In genomic region chr13:92307752-92308151, GRCh38 we compare ENCODE assay signal across 26 cellular contexts.
DNase-seq lines count a peak whose midpoint lies in the region; ATAC-seq, FAIRE-seq and TF ChIP-seq lines count a peak whose summit lies in the region.
"Had no signal": no experiment of that assay in that cellular context is flagged by ENCODE, and none has a peak within 500 bp of the region (broad histone marks: within the 10 kb centered on the region; RNA-seq: fewer than 3 reads in every experiment).

No MANE protein-coding gene starts in this region.

- H4K20me1 ChIP-seq in K562 (replicated peaks; ENCODE audit: control insufficient read depth, insufficient read depth, low read length) (no peaks in the 10 kb centered on the region), hepatocyte (ENCODE audit: insufficient read depth, poor library complexity, severe bottlenecking) (no peaks in the 10 kb centered on the region)
- H4K20me1 ChIP-seq: BLaER1 had no signal

- H3K4me2 ChIP-seq in K562 (ENCODE audit: insufficient read depth, low read length), result no peak overlapping the region
- H3K4me2 ChIP-seq in hepatocyte, result no peak overlapping the region
- H3K4me2 ChIP-seq: BLaER1 had no signal

- POLR2A ChIA-PET in K562 (lab: Yijun Ruan, JAX), result interaction anchor here (1.3 to 1.8 kb wide), 2 partner anchors 10 to 12 kb away, joined by 5 to 6 read pairs; no protein-coding TSS in a partner anchor

- no peaks in the 10 kb centered on the region for H3K9me2 ChIP-seq in hepatocyte (replicated peaks; ENCODE audit: insufficient read depth)

- H3K36me3 ChIP-seq in K562 (ENCODE audit: control insufficient read depth, insufficient read depth, low read length), result no peaks in the 10 kb centered on the region
- H3K36me3 ChIP-seq in mucosa of descending colon (ENCODE audit: low read depth), result no peaks in the 10 kb centered on the region
- H3K36me3 ChIP-seq in hepatocyte (replicated peaks; ENCODE audit: insufficient read depth, low read depth), result no peaks in the 10 kb centered on the region
- H3K36me3 ChIP-seq: BE2C, BLaER1 had no signal

- ATAC-seq in K562, result no peak
- peak; percentile 49 for ATAC-seq in mucosa of descending colon
- ATAC-seq: GM12878 had no signal

- no peak for TF ChIP-seq RAD21 in K562 (CRISPR knock-in tag; conservative IDR thresholded peaks at IDR 0.05 in 1 of 2, IDR thresholded peaks at IDR 0.05 in 1 of 2)

- CTCF ChIA-PET in K562 (lab: Yijun Ruan, JAX; ENCODE audit: low intra/inter-chr PET ratio), result no interaction called here

- no peak for TF ChIP-seq POLR2A in K562 (conservative IDR thresholded peaks at IDR 0.05)

- intact Hi-C loops in K562 (cut with micrococcal nuclease), result no loop called here
- intact Hi-C loops in mucosa of descending colon (cut with DNase I, micrococcal nuclease), result no loop called here
- intact Hi-C loops in cardiac septum (cut with DNase I), result no loop called here

- peak; percentile 56 for DNase-seq in NCI-H748 (lab: John Stamatoyannopoulos, UW; ENCODE audit: unreplicated experiment)
- no peak for DNase-seq in K562 (ENCODE audit: extremely low read depth in 1 of 4, low spot score in 3 of 4)
- no peak for DNase-seq in mucosa of descending colon
- DNase-seq in NCI-H128 (lab: John Stamatoyannopoulos, UW; ENCODE audit: unreplicated experiment), result no peak
- DNase-seq in cardiac septum (ENCODE audit: low spot score), result no peak
- no peak for DNase-seq in hepatocyte (ENCODE audit: low spot score)
- DNase-seq: 8988T; ACHN; BE2C; C1 segment of cervical spinal cord; CD4-positive, alpha-beta memory T cell; CD4-positive, CD25-positive, alpha-beta regulatory T cell; CD8-positive, alpha-beta memory T cell; COR-L47; DMS 273 treated with DMSO at 0.1 percent for 48 hours; DMS153; DMS53; DMS79; DND-41; EL; GDM1 had no signal

- H3K9me3 ChIP-seq in K562 (replicated peaks; ENCODE audit: control insufficient read depth, insufficient read depth, low read depth, low read length) (no peaks in the 10 kb centered on the region), mucosa of descending colon (no peaks in the 10 kb centered on the region), hepatocyte (ENCODE audit: low read depth) (no peaks in the 10 kb centered on the region)
- H3K9me3 ChIP-seq: BE2C had no signal

- H3K4me1 ChIP-seq in K562 (replicated peaks in 1 of 2; ENCODE audit: control insufficient read depth in 2 of 2, insufficient read depth in 2 of 2, low read length in 2 of 2) (no peaks in the 10 kb centered on the region), mucosa of descending colon (ENCODE audit: low read depth) (no peaks in the 10 kb centered on the region), hepatocyte (ENCODE audit: insufficient read depth) (no peaks in the 10 kb centered on the region)
- H3K4me1 ChIP-seq: BE2C, BLaER1 had no signal

- H3K27ac ChIP-seq in K562 (ENCODE audit: extremely low read depth, low read depth, low read length), result no peak overlapping the region
- H3K27ac ChIP-seq in hepatocyte, result no peak overlapping the region
- H3K27ac ChIP-seq: BLaER1 had no signal

- H3K27me3 ChIP-seq in K562 (ENCODE audit: control insufficient read depth in 2 of 2, insufficient read depth in 2 of 2, low read length in 2 of 2) (no peaks in the 10 kb centered on the region), hepatocyte (no peaks in the 10 kb centered on the region)
- H3K27me3 ChIP-seq: BE2C, BLaER1 had no signal

- H3K4me3 ChIP-seq in K562 (no peak overlapping the region), mucosa of descending colon (no peak overlapping the region), hepatocyte (no peak overlapping the region)
- H3K4me3 ChIP-seq: BLaER1, GM12878 had no signal

- H3K9me1 ChIP-seq in K562 (ENCODE audit: control insufficient read depth, insufficient read depth, low read length), result no peaks in the 10 kb centered on the region

- no TSS peak for BruUV-seq in K562 (replicated peaks; lab: Mats Ljungman, UMichigan)

- TF ChIP-seq CTCF in K562 (IDR thresholded peaks at IDR 0.05 in 2 of 3, conservative IDR thresholded peaks at IDR 0.05 in 1 of 3; ENCODE audit: insufficient read depth in 2 of 3, low read depth in 1 of 3, low read length in 3 of 3) (no peak), mucosa of descending colon (IDR thresholded peaks at IDR 0.05) (no peak), hepatocyte (IDR thresholded peaks at IDR 0.05; ENCODE audit: poor library complexity) (no peak)

- in situ Hi-C loops in K562 (cut with MboI), result loop anchor here (10.0 kb wide), 1 partner anchor 713 kb away; no protein-coding TSS in a partner anchor

- FAIRE-seq in K562 (lab: Jason Lieb, UNC), result no peak
- FAIRE-seq: A204.1, GM12878, GM12892, GM18507 had no signal

- H3K79me2 ChIP-seq in K562 (ENCODE audit: control insufficient read depth, insufficient read depth, low read length) (no peaks in the 10 kb centered on the region), hepatocyte (no peaks in the 10 kb centered on the region)

- H2AFZ ChIP-seq in K562 (ENCODE audit: low read depth, low read length), result no peak overlapping the region
- H2AFZ ChIP-seq in hepatocyte, result no peak overlapping the region

- H3K9ac ChIP-seq in K562 (ENCODE audit: insufficient read depth in 1 of 2, low read depth in 2 of 2, low read length in 2 of 2), result no peak overlapping the region
- H3K9ac ChIP-seq: BLaER1 had no signal

- TF ChIP-seq EP300 in K562 (IDR thresholded peaks at IDR 0.05; ENCODE audit: low read length), result 0 out of 2 replicates have a peak, but pooled peaks have one; percentile 19

- WGBS in K562 (ENCODE audit: insufficient coverage, low coverage, missing lambda C conversion rate), result 0% methylated on average over 2 of the region's 2 CpGs
- 86% methylated on average over 2 of the region's 2 CpGs for WGBS in hepatocyte (ENCODE audit: low lambda C conversion rate, missing lambda C conversion rate)

TF ChIP-seq in K562, 482 proteins besides CTCF, POLR2A, EP300 and RAD21:
- TF ChIP-seq DIDO1 (tag; IDR thresholded peaks at IDR 0.05; ENCODE audit: low read depth), result no peak
TF ChIP-seq in K562: peak in this region for 0.
